1 cellular context compared by ENCODE assay signal in the genomic region with DNA sequence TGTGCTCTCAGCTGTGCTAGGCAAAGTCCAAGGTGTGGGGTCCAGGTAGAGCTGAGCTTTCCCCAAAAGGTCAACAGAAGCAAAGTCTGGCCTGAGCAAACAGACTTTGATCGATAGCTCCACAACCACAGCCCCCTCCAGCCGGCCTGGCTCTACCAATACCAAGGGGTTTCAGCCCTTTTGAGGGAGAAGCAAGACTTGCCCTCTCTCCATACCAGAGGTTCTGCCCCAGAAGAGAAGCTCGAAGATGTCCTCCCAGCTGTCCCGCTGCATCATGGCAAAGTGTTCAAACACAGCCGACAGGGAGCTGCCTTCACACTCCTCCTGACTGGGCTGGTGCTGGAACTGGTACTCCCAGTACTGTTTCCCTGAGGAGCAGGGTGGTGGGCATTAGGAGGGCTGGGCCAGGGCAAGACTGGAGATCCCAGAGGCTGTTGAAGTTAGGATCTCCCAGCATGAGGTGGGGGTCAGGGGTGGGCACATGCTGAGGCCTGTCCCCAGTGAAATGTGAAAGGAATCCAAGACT.
TF ChIP-seq lines count a peak whose summit lies in the region.

No MANE protein-coding gene starts in this region.

TF ChIP-seq in HepG2, 621 proteins besides CTCF, POLR2A, EP300 and RAD21 (continued from another document and continues in another):
- TF ChIP-seq, protein P1, sequence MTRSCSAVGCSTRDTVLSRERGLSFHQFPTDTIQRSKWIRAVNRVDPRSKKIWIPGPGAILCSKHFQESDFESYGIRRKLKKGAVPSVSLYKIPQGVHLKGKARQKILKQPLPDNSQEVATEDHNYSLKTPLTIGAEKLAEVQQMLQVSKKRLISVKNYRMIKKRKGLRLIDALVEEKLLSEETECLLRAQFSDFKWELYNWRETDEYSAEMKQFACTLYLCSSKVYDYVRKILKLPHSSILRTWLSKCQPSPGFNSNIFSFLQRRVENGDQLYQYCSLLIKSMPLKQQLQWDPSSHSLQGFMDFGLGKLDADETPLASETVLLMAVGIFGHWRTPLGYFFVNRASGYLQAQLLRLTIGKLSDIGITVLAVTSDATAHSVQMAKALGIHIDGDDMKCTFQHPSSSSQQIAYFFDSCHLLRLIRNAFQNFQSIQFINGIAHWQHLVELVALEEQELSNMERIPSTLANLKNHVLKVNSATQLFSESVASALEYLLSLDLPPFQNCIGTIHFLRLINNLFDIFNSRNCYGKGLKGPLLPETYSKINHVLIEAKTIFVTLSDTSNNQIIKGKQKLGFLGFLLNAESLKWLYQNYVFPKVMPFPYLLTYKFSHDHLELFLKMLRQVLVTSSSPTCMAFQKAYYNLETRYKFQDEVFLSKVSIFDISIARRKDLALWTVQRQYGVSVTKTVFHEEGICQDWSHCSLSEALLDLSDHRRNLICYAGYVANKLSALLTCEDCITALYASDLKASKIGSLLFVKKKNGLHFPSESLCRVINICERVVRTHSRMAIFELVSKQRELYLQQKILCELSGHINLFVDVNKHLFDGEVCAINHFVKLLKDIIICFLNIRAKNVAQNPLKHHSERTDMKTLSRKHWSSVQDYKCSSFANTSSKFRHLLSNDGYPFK (CRISPR knock-in tag; IDR thresholded peaks at IDR 0.05; ENCODE audit: borderline replicate concordance), result 0 out of 2 replicates have a peak, but pooled peaks have one; percentile 29
- TF ChIP-seq SUZ12 (IDR thresholded peaks at IDR 0.05; ENCODE audit: low read depth, low read length) (no peak), ZNF883 (CRISPR knock-in tag; IDR thresholded peaks at IDR 0.05; ENCODE audit: not compliant biosample characterization) (no peak), KLF9 (CRISPR knock-in tag; IDR thresholded peaks at IDR 0.05; ENCODE audit: low read depth) (no peak), RBM39 (IDR thresholded peaks at IDR 0.05; ENCODE audit: low read depth, low read length, poor library complexity, severe bottlenecking) (no peak), BORCS8-MEF2B (CRISPR knock-in tag; IDR thresholded peaks at IDR 0.05) (no peak; the same call in 1 of the 2 replicates), SRSF9 (IDR thresholded peaks at IDR 0.05; ENCODE audit: borderline replicate concordance, insufficient read depth, low read depth, low read length, poor library complexity, severe bottlenecking) (no peak), ZNF501 (CRISPR knock-in tag; IDR thresholded peaks at IDR 0.05) (peak; percentile 81; the same call in 1 of the 2 replicates), HOXA7 (CRISPR knock-in tag; IDR thresholded peaks at IDR 0.05) (no peak), MXD4 (CRISPR knock-in tag; IDR thresholded peaks at IDR 0.05) (no peak), STAG1 (CRISPR knock-in tag; IDR thresholded peaks at IDR 0.05) (peak; percentile 33; the same call in 1 of the 2 replicates), TSC22D2 (CRISPR knock-in tag; IDR thresholded peaks at IDR 0.05; ENCODE audit: borderline replicate concordance) (no peak), MAFG (CRISPR knock-in tag; IDR thresholded peaks at IDR 0.05) (no peak), ZFP90 (CRISPR knock-in tag; IDR thresholded peaks at IDR 0.05; ENCODE audit: borderline replicate concordance) (peak; percentile 83; the same call in 1 of the 2 replicates), ZNF558 (CRISPR knock-in tag; IDR thresholded peaks at IDR 0.05; ENCODE audit: borderline replicate concordance) (no peak), ZNF773 (CRISPR knock-in tag; IDR thresholded peaks at IDR 0.05; ENCODE audit: borderline replicate concordance) (no peak), ELF4 (CRISPR knock-in tag; IDR thresholded peaks at IDR 0.05; ENCODE audit: borderline replicate concordance) (no peak; the same call in 1 of the 2 replicates), ZNF687 (CRISPR knock-in tag; IDR thresholded peaks at IDR 0.05) (peak; percentile 67), BRCA1 (CRISPR knock-in tag; IDR thresholded peaks at IDR 0.05) (0 out of 2 replicates have a peak, but pooled peaks have one; percentile 56), CBFB (CRISPR knock-in tag; IDR thresholded peaks at IDR 0.05) (peak; percentile 83), ATRX (CRISPR knock-in tag; IDR thresholded peaks at IDR 0.05; ENCODE audit: borderline replicate concordance) (no peak), SATB2 (CRISPR knock-in tag; IDR thresholded peaks at IDR 0.05) (no peak), MYPOP (CRISPR knock-in tag; IDR thresholded peaks at IDR 0.05) (peak; percentile 62; the same call in 1 of the 2 replicates), FOXJ3 (CRISPR knock-in tag; IDR thresholded peaks at IDR 0.05; ENCODE audit: borderline replicate concordance) (peak; percentile 66; the same call in 1 of the 2 replicates), ZNF143 (CRISPR knock-in tag; IDR thresholded peaks at IDR 0.05) (0 out of 2 replicates have a peak, but pooled peaks have one; percentile 54), KLF16 (CRISPR knock-in tag; IDR thresholded peaks at IDR 0.05) (peak in 1 of 2 experiments; percentile 50; a peak in 1 of 4 replicates), CEBPB (IDR thresholded peaks at IDR 0.05; ENCODE audit: borderline replicate concordance, low read depth, low read length) (no peak), HIVEP1 (CRISPR knock-in tag; IDR thresholded peaks at IDR 0.05) (peak; percentile 65; the same call in 1 of the 2 replicates), ZNF614 (CRISPR knock-in tag; IDR thresholded peaks at IDR 0.05; ENCODE audit: borderline replicate concordance) (peak; percentile 44; the same call in 1 of the 2 replicates), AGO2 (optimal IDR thresholded peaks at IDR 0.05; ENCODE audit: low read depth, low read length) (no peak), SIN3A (IDR thresholded peaks at IDR 0.05; ENCODE audit: borderline replicate concordance, low read depth, low read length) (peak; percentile 48; the same call in 1 of the 2 replicates), ZNF557 (CRISPR knock-in tag; IDR thresholded peaks at IDR 0.05) (no peak), ZNF264 (CRISPR knock-in tag; IDR thresholded peaks at IDR 0.05) (peak; percentile 89), MEIS1 (CRISPR knock-in tag; IDR thresholded peaks at IDR 0.05; ENCODE audit: borderline replicate concordance) (no peak), MIXL1 (CRISPR knock-in tag; IDR thresholded peaks at IDR 0.05) (peak; percentile 73), HNRNPH1 (optimal IDR thresholded peaks at IDR 0.05; ENCODE audit: low read depth, low read length) (no peak), RBM22 (optimal IDR thresholded peaks at IDR 0.05; ENCODE audit: low read length) (peak; percentile 74), ZNF138 (CRISPR knock-in tag; IDR thresholded peaks at IDR 0.05; ENCODE audit: low read depth) (no peak), ZNF589 (CRISPR knock-in tag; conservative IDR thresholded peaks at IDR 0.05) (no peak)
- TF ChIP-seq, protein P2, sequence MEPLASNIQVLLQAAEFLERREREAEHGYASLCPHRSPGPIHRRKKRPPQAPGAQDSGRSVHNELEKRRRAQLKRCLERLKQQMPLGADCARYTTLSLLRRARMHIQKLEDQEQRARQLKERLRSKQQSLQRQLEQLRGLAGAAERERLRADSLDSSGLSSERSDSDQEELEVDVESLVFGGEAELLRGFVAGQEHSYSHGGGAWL (CRISPR knock-in tag; IDR thresholded peaks at IDR 0.05), result no peak
- TF ChIP-seq, protein P3, sequence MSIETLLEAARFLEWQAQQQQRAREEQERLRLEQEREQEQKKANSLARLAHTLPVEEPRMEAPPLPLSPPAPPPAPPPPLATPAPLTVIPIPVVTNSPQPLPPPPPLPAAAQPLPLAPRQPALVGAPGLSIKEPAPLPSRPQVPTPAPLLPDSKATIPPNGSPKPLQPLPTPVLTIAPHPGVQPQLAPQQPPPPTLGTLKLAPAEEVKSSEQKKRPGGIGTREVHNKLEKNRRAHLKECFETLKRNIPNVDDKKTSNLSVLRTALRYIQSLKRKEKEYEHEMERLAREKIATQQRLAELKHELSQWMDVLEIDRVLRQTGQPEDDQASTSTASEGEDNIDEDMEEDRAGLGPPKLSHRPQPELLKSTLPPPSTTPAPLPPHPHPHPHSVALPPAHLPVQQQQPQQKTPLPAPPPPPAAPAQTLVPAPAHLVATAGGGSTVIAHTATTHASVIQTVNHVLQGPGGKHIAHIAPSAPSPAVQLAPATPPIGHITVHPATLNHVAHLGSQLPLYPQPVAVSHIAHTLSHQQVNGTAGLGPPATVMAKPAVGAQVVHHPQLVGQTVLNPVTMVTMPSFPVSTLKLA (IDR thresholded peaks at IDR 0.05), result no peak
- TF ChIP-seq, protein P4, sequence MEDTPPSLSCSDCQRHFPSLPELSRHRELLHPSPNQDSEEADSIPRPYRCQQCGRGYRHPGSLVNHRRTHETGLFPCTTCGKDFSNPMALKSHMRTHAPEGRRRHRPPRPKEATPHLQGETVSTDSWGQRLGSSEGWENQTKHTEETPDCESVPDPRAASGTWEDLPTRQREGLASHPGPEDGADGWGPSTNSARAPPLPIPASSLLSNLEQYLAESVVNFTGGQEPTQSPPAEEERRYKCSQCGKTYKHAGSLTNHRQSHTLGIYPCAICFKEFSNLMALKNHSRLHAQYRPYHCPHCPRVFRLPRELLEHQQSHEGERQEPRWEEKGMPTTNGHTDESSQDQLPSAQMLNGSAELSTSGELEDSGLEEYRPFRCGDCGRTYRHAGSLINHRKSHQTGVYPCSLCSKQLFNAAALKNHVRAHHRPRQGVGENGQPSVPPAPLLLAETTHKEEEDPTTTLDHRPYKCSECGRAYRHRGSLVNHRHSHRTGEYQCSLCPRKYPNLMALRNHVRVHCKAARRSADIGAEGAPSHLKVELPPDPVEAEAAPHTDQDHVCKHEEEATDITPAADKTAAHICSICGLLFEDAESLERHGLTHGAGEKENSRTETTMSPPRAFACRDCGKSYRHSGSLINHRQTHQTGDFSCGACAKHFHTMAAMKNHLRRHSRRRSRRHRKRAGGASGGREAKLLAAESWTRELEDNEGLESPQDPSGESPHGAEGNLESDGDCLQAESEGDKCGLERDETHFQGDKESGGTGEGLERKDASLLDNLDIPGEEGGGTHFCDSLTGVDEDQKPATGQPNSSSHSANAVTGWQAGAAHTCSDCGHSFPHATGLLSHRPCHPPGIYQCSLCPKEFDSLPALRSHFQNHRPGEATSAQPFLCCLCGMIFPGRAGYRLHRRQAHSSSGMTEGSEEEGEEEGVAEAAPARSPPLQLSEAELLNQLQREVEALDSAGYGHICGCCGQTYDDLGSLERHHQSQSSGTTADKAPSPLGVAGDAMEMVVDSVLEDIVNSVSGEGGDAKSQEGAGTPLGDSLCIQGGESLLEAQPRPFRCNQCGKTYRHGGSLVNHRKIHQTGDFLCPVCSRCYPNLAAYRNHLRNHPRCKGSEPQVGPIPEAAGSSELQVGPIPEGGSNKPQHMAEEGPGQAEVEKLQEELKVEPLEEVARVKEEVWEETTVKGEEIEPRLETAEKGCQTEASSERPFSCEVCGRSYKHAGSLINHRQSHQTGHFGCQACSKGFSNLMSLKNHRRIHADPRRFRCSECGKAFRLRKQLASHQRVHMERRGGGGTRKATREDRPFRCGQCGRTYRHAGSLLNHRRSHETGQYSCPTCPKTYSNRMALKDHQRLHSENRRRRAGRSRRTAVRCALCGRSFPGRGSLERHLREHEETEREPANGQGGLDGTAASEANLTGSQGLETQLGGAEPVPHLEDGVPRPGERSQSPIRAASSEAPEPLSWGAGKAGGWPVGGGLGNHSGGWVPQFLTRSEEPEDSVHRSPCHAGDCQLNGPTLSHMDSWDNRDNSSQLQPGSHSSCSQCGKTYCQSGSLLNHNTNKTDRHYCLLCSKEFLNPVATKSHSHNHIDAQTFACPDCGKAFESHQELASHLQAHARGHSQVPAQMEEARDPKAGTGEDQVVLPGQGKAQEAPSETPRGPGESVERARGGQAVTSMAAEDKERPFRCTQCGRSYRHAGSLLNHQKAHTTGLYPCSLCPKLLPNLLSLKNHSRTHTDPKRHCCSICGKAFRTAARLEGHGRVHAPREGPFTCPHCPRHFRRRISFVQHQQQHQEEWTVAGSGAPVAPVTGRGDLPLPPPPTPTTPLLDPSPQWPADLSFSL (CRISPR knock-in tag; IDR thresholded peaks at IDR 0.05), result no peak
- TF ChIP-seq, protein P5, sequence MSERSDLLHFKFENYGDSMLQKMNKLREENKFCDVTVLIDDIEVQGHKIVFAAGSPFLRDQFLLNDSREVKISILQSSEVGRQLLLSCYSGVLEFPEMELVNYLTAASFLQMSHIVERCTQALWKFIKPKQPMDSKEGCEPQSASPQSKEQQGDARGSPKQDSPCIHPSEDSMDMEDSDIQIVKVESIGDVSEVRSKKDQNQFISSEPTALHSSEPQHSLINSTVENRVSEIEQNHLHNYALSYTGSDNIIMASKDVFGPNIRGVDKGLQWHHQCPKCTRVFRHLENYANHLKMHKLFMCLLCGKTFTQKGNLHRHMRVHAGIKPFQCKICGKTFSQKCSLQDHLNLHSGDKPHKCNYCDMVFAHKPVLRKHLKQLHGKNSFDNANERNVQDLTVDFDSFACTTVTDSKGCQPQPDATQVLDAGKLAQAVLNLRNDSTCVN (CRISPR knock-in tag; IDR thresholded peaks at IDR 0.05; ENCODE audit: borderline replicate concordance), result no peak
